Comparison of ENCODE assay signal across 27 cellular contexts in the genomic region with DNA sequence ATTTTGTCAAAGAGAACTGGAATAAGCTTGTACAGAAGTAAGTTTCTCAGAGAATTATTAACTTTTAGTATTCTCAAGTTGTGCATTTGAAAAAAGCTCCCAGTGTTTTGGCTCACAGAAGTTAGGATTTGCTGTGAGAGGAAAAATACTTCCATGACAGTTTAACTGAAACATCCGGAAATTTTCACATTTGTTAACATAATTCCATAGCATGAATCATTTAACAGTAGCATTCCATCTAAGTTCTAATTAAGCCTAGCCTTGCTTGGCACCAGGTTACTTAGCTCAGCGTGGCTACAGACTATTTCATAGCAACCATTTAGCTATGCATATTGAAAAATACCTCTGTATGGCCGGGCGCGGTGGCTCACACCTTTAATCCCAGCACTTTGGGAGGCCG.
"Had no signal": no experiment of that assay in that cellular context is flagged by ENCODE, and none has a peak within 500 bp of the region (broad histone marks: within the 10 kb centered on the region; RNA-seq: fewer than 3 reads in every experiment).

No MANE protein-coding gene starts in this region.

- H3K9me3 ChIP-seq: left ventricle myocardium inferior, neutrophil, psoas muscle, right atrium auricular region, right lobe of liver, stomach, testis, thyroid gland, uterus had no signal

- H3K27me3 Mint-ChIP-seq: memory B cell; naive B cell; stimulated activated memory B cell treated with anti-CD40 and anti-IgM and Interleukin-4, amounts not matched to agents 10 μg/mL and 1 μg/mL and 100 μg/mL, for 72 hours; type B pancreatic cell had no signal

- H3K27ac Mint-ChIP-seq: memory B cell; natural killer cell; nephron progenitor cell; stimulated activated memory B cell treated with anti-CD40 and anti-IgM and Interleukin-4, amounts not matched to agents 10 μg/mL and 1 μg/mL and 100 μg/mL, for 72 hours; type B pancreatic cell had no signal

- H3K9me3 Mint-ChIP-seq: immature natural killer cell; memory B cell; naive B cell; natural killer cell; nephron progenitor cell; neural progenitor cell; stimulated activated memory B cell treated with anti-CD40 and anti-IgM and Interleukin-4, amounts not matched to agents 10 μg/mL and 1 μg/mL and 100 μg/mL, for 72 hours; type B pancreatic cell had no signal

- H3K27ac ChIP-seq: left ventricle myocardium inferior, neural progenitor cell, neutrophil, parathyroid adenoma, psoas muscle, right atrium auricular region, right lobe of liver, stomach, testis, thyroid gland, uterus had no signal

- H3K4me3 ChIP-seq: left ventricle myocardium inferior, neural progenitor cell, psoas muscle, right atrium auricular region, right lobe of liver, smooth muscle cell, stomach, testis, thyroid gland, uterus had no signal

- H3K36me3 ChIP-seq: neural progenitor cell, uterus had no signal

- H3K4me3 Mint-ChIP-seq: immature natural killer cell; memory B cell; natural killer cell; nephron progenitor cell; neural progenitor cell; stimulated activated memory B cell treated with anti-CD40 and anti-IgM and Interleukin-4, amounts not matched to agents 10 μg/mL and 1 μg/mL and 100 μg/mL, for 72 hours; type B pancreatic cell had no signal

- H2AFZ ChIP-seq: neural progenitor cell, parathyroid adenoma had no signal

- H3K9ac ChIP-seq: neural progenitor cell, parathyroid adenoma had no signal

- H3K79me2 ChIP-seq: parathyroid adenoma had no signal

- ATAC-seq: natural killer cell; psoas muscle; right lobe of liver; stimulated activated memory B cell treated with anti-CD40 and anti-IgM and Interleukin-4, amounts not matched to agents 10 μg/mL and 1 μg/mL and 100 μg/mL, for 72 hours had no signal

- H3K4me1 ChIP-seq: left ventricle myocardium inferior, neural progenitor cell, parathyroid adenoma, psoas muscle, right atrium auricular region, right lobe of liver, stomach, testis, thyroid gland, uterus had no signal

- H3K27me3 ChIP-seq: neural progenitor cell, neutrophil, right atrium auricular region, right lobe of liver, stomach, testis, thyroid gland, uterus had no signal

- H3K4me2 ChIP-seq: neural progenitor cell, smooth muscle cell had no signal

- DNase-seq: hypothalamus; immature natural killer cell; kidney; left ventricle myocardium inferior; naive B cell; natural killer cell; nephron progenitor cell; occipital lobe; psoas muscle; right lobe of liver; stimulated activated CD4-positive, alpha-beta T cell treated with anti-CD3 and anti-CD28 coated beads, Interleukin-1b, Interleukin-23, amount 100 ng/mL, for 48 hours; stimulated activated CD4-positive, alpha-beta T cell treated with anti-CD3 and anti-CD28 coated beads, Interleukin-2, amount 100 ng/mL, for 48 hours; stimulated activated CD4-positive, alpha-beta T cell treated with anti-CD3 and anti-CD28 coated beads, Interleukin-4, amount 100 ng/mL, for 4 hours; stimulated activated CD8-positive, alpha-beta memory T cell treated with anti-CD3 and anti-CD28 coated beads, Interleukin-4, amount 100 ng/mL, for 48 hours; stimulated activated naive CD4-positive, alpha-beta T cell treated with Interleukin-2 at 50 U/mL for 16 hours; stomach; testis; thyroid gland; uterus had no signal

- H3K4me1 Mint-ChIP-seq: memory B cell, nephron progenitor cell, neural progenitor cell had no signal
